In the genomic region with DNA sequence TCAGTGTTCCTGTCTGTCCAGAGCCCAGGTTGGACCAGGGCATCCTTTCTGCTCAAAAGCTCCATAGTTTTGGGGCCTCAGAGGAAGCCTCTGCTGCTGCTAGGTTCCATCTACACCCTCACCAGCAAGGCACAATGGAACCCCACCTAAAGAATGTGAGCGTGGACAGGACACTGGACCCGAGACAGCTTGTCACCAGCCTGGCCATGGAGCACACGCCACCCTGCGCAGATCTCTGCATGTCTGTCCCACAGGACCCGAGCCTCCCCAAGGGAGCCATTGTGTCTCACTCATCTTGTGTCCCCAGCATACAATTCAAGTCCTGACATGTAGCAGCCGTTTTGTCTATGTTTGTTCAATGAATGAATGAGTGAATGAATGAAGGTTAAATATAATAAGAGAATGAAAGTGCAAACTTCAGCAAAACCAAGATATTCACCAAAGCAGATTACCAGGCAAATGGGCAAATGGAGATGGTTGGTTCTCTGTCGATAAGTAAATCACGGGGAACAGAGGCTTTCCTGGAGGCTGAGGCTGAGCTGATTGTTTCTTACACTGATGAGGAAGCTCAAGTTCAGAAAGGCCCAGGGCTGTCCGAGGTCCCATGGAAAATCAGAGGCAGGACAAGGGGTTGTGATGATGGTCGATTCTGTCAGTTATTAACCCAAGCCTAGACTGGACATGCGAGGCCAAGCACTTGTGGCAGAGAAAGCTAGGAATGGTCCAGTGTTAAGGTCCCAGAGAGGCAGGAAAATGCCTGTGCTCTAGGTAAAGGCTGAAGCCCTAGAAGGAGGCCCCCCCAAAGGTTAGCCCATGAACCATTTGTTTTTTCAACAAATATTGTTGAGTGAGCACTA, we compare ENCODE assay signal across 19 cellular contexts. TPM values are rescaled to one million over a fixed set of nuclear protein-coding genes. Genes with fewer than 3 reads are reported as not detected.
"Had no signal": no experiment of that assay in that cellular context is flagged by ENCODE, and none has a peak within 500 bp of the region (broad histone marks: within the 10 kb centered on the region; RNA-seq: fewer than 3 reads in every experiment).

No MANE protein-coding gene starts in this region.

- H3K4me1 ChIP-seq: colonic mucosa, heart left ventricle, left lung, lower lobe of right lung, psoas muscle, tibial artery, upper lobe of left lung, uterus had no signal

- DNase-seq: colonic mucosa; effector CD4-positive, alpha-beta T cell; endodermal cell; foreskin melanocyte; heart left ventricle; hippocampal formation; left lung; lower lobe of right lung; midbrain; psoas muscle; small intestine; stimulated activated CD4-positive, alpha-beta T cell treated with anti-CD3 and anti-CD28 coated beads, Interleukin-12 subunit alpha, Interleukin-12 subunit beta, amount 100 ng/mL, for 4 hours; stimulated activated naive CD4-positive, alpha-beta T cell; tibial artery; upper lobe of left lung; uterus had no signal

- H3K4me3 Mint-ChIP-seq: endodermal cell; memory B cell; natural killer cell treated with Interleukin-12 subunit alpha and Interleukin-12 subunit beta and Interleukin-15 and Interleukin-18, amount 100 ng/mL, for 72 hours had no signal

- H3K27me3 ChIP-seq: colonic mucosa, heart left ventricle, tibial artery, upper lobe of left lung, uterus had no signal

- H3K36me3 Mint-ChIP-seq: memory B cell; natural killer cell treated with Interleukin-12 subunit alpha and Interleukin-12 subunit beta and Interleukin-15 and Interleukin-18, amount 100 ng/mL, for 72 hours had no signal

- H3K27ac Mint-ChIP-seq: endodermal cell; memory B cell; natural killer cell treated with Interleukin-12 subunit alpha and Interleukin-12 subunit beta and Interleukin-15 and Interleukin-18, amount 100 ng/mL, for 72 hours had no signal

- H3K36me3 ChIP-seq: colonic mucosa, heart left ventricle, left lung, lower lobe of right lung, tibial artery, upper lobe of left lung, uterus had no signal

- ATAC-seq: heart left ventricle, left lung, lower lobe of right lung, psoas muscle had no signal

- H3K9me3 Mint-ChIP-seq: endodermal cell; memory B cell; natural killer cell treated with Interleukin-12 subunit alpha and Interleukin-12 subunit beta and Interleukin-15 and Interleukin-18, amount 100 ng/mL, for 72 hours had no signal

- H3K27ac ChIP-seq: colonic mucosa, heart left ventricle, left lung, lower lobe of right lung, psoas muscle, tibial artery, upper lobe of left lung, uterus had no signal

- H3K4me1 Mint-ChIP-seq: endodermal cell, memory B cell had no signal

- H3K4me3 ChIP-seq: colonic mucosa, heart left ventricle, left lung, lower lobe of right lung, psoas muscle, tibial artery, upper lobe of left lung, uterus had no signal

- H3K9me3 ChIP-seq: colonic mucosa, heart left ventricle, left lung, lower lobe of right lung, psoas muscle, tibial artery, upper lobe of left lung, uterus had no signal

RNA-seq across cellular contexts. Expression of a gene that starts 27.0 kb away (rescaled TPM):
- total RNA-seq: natural killer cell treated with Interleukin-12 subunit alpha and Interleukin-12 subunit beta and Interleukin-15 and Interleukin-18, amount 100 ng/mL, for 72 hours had no signal

RNA-seq across cellular contexts. Expression of a gene that starts 58.0 kb away (rescaled TPM):
- total RNA-seq: natural killer cell treated with Interleukin-12 subunit alpha and Interleukin-12 subunit beta and Interleukin-15 and Interleukin-18, amount 100 ng/mL, for 72 hours; temporal lobe had no signal
